In the genomic region with DNA sequence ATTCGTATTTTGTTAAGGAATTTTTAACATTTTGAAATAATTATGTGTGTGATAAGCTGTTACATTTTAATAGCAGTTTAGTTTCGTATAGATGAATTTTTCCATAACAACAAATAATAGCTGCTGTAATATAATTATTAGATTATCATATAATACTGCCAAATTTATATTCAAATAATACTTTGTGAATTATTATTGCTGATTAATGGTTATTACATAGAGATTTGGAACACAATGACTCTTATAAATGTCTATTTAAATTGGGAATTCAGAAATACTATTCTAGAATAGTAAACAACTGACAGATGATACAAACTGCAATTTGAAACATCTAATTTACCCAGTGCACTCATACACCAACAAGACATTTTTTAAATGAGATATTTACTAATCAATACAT, we compare ENCODE assay signal across 1 cellular context.
TF ChIP-seq lines count a peak whose summit lies in the region.

No MANE protein-coding gene starts in this region.

TF ChIP-seq in K562, 482 proteins besides CTCF, POLR2A, EP300 and RAD21 (continued from another document):
- TF ChIP-seq ZNF316 (IDR thresholded peaks at IDR 0.05) = peak; percentile 66
- TF ChIP-seq MCM3 (IDR thresholded peaks at IDR 0.05) = no peak
- TF ChIP-seq C11orf30 (IDR thresholded peaks at IDR 0.05; ENCODE audit: low read depth) = peak; percentile 60
